In the genomic region with DNA sequence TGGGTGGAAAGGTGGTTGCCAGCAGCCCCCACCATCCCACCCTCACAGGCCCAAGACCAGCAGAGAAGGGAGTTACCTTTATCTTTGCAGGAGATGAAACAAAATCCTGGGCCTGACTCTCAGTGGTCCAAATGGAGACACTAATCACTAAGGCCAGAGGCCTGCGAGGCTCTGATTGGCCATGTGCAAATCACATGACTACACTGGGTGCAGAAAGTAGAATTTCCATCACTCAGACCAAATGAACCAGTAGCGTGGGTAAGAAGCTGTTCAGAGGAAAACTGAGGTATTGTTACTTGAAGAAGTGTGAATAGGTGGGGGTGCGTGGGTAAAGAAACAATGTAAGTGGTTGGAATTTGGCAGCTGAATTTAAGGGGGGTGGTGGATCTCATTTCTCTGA, we compare ENCODE assay signal across 2 cellular contexts.
TF ChIP-seq lines count a peak whose summit lies in the region.

No MANE protein-coding gene starts in this region.

TF ChIP-seq in Ishikawa, 13 proteins besides CTCF, POLR2A, EP300 and RAD21 (continued from another document):
- TF ChIP-seq CEBPB (IDR thresholded peaks at IDR 0.05) (no peak), USF1 (IDR thresholded peaks at IDR 0.05) (peak; percentile 40; the same call in 1 of the 2 replicates), TAF1 (IDR thresholded peaks at IDR 0.05; ENCODE audit: low read depth) (no peak), TCF12 (IDR thresholded peaks at IDR 0.05; ENCODE audit: low read depth) (no peak), CREB1 (IDR thresholded peaks at IDR 0.05; ENCODE audit: low read depth) (no peak)

TF ChIP-seq in K562, 482 proteins besides CTCF, POLR2A, EP300 and RAD21 (continues in another document):
- TF ChIP-seq, protein P1, sequence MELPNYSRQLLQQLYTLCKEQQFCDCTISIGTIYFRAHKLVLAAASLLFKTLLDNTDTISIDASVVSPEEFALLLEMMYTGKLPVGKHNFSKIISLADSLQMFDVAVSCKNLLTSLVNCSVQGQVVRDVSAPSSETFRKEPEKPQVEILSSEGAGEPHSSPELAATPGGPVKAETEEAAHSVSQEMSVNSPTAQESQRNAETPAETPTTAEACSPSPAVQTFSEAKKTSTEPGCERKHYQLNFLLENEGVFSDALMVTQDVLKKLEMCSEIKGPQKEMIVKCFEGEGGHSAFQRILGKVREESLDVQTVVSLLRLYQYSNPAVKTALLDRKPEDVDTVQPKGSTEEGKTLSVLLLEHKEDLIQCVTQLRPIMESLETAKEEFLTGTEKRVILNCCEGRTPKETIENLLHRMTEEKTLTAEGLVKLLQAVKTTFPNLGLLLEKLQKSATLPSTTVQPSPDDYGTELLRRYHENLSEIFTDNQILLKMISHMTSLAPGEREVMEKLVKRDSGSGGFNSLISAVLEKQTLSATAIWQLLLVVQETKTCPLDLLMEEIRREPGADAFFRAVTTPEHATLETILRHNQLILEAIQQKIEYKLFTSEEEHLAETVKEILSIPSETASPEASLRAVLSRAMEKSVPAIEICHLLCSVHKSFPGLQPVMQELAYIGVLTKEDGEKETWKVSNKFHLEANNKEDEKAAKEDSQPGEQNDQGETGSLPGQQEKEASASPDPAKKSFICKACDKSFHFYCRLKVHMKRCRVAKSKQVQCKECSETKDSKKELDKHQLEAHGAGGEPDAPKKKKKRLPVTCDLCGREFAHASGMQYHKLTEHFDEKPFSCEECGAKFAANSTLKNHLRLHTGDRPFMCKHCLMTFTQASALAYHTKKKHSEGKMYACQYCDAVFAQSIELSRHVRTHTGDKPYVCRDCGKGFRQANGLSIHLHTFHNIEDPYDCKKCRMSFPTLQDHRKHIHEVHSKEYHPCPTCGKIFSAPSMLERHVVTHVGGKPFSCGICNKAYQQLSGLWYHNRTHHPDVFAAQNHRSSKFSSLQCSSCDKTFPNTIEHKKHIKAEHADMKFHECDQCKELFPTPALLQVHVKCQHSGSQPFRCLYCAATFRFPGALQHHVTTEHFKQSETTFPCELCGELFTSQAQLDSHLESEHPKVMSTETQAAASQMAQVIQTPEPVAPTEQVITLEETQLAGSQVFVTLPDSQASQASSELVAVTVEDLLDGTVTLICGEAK (IDR thresholded peaks at IDR 0.05), result no peak
- TF ChIP-seq, protein P1 (CRISPR knock-in tag; IDR thresholded peaks at IDR 0.05), result 0 out of 2 replicates have a peak, but pooled peaks have one; percentile 22
- TF ChIP-seq, protein P2, sequence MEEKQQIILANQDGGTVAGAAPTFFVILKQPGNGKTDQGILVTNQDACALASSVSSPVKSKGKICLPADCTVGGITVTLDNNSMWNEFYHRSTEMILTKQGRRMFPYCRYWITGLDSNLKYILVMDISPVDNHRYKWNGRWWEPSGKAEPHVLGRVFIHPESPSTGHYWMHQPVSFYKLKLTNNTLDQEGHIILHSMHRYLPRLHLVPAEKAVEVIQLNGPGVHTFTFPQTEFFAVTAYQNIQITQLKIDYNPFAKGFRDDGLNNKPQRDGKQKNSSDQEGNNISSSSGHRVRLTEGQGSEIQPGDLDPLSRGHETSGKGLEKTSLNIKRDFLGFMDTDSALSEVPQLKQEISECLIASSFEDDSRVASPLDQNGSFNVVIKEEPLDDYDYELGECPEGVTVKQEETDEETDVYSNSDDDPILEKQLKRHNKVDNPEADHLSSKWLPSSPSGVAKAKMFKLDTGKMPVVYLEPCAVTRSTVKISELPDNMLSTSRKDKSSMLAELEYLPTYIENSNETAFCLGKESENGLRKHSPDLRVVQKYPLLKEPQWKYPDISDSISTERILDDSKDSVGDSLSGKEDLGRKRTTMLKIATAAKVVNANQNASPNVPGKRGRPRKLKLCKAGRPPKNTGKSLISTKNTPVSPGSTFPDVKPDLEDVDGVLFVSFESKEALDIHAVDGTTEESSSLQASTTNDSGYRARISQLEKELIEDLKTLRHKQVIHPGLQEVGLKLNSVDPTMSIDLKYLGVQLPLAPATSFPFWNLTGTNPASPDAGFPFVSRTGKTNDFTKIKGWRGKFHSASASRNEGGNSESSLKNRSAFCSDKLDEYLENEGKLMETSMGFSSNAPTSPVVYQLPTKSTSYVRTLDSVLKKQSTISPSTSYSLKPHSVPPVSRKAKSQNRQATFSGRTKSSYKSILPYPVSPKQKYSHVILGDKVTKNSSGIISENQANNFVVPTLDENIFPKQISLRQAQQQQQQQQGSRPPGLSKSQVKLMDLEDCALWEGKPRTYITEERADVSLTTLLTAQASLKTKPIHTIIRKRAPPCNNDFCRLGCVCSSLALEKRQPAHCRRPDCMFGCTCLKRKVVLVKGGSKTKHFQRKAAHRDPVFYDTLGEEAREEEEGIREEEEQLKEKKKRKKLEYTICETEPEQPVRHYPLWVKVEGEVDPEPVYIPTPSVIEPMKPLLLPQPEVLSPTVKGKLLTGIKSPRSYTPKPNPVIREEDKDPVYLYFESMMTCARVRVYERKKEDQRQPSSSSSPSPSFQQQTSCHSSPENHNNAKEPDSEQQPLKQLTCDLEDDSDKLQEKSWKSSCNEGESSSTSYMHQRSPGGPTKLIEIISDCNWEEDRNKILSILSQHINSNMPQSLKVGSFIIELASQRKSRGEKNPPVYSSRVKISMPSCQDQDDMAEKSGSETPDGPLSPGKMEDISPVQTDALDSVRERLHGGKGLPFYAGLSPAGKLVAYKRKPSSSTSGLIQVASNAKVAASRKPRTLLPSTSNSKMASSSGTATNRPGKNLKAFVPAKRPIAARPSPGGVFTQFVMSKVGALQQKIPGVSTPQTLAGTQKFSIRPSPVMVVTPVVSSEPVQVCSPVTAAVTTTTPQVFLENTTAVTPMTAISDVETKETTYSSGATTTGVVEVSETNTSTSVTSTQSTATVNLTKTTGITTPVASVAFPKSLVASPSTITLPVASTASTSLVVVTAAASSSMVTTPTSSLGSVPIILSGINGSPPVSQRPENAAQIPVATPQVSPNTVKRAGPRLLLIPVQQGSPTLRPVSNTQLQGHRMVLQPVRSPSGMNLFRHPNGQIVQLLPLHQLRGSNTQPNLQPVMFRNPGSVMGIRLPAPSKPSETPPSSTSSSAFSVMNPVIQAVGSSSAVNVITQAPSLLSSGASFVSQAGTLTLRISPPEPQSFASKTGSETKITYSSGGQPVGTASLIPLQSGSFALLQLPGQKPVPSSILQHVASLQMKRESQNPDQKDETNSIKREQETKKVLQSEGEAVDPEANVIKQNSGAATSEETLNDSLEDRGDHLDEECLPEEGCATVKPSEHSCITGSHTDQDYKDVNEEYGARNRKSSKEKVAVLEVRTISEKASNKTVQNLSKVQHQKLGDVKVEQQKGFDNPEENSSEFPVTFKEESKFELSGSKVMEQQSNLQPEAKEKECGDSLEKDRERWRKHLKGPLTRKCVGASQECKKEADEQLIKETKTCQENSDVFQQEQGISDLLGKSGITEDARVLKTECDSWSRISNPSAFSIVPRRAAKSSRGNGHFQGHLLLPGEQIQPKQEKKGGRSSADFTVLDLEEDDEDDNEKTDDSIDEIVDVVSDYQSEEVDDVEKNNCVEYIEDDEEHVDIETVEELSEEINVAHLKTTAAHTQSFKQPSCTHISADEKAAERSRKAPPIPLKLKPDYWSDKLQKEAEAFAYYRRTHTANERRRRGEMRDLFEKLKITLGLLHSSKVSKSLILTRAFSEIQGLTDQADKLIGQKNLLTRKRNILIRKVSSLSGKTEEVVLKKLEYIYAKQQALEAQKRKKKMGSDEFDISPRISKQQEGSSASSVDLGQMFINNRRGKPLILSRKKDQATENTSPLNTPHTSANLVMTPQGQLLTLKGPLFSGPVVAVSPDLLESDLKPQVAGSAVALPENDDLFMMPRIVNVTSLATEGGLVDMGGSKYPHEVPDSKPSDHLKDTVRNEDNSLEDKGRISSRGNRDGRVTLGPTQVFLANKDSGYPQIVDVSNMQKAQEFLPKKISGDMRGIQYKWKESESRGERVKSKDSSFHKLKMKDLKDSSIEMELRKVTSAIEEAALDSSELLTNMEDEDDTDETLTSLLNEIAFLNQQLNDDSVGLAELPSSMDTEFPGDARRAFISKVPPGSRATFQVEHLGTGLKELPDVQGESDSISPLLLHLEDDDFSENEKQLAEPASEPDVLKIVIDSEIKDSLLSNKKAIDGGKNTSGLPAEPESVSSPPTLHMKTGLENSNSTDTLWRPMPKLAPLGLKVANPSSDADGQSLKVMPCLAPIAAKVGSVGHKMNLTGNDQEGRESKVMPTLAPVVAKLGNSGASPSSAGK (IDR thresholded peaks at IDR 0.05), result peak; percentile 15; the same call in 1 of the 2 replicates
- TF ChIP-seq RAD51 (IDR thresholded peaks at IDR 0.05; ENCODE audit: borderline replicate concordance, low read depth), result peak; percentile 67; the same call in 1 of the 2 replicates
- TF ChIP-seq, protein P3, sequence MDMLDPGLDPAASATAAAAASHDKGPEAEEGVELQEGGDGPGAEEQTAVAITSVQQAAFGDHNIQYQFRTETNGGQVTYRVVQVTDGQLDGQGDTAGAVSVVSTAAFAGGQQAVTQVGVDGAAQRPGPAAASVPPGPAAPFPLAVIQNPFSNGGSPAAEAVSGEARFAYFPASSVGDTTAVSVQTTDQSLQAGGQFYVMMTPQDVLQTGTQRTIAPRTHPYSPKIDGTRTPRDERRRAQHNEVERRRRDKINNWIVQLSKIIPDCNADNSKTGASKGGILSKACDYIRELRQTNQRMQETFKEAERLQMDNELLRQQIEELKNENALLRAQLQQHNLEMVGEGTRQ (CRISPR knock-in tag; IDR thresholded peaks at IDR 0.05), result peak; percentile 50; the same call in 1 of the 2 replicates
- TF ChIP-seq TOE1 (IDR thresholded peaks at IDR 0.05; ENCODE audit: borderline replicate concordance), result peak; percentile 31; the same call in 1 of the 2 replicates
- TF ChIP-seq TOE1 (CRISPR knock-in tag; IDR thresholded peaks at IDR 0.05; ENCODE audit: borderline replicate concordance, low read depth), result no peak
- no peak for TF ChIP-seq KLF1 (tag; IDR thresholded peaks at IDR 0.05)
- no peak for TF ChIP-seq ZNF589 (CRISPR knock-in tag; IDR thresholded peaks at IDR 0.05; ENCODE audit: low read depth)
- TF ChIP-seq, protein P4, sequence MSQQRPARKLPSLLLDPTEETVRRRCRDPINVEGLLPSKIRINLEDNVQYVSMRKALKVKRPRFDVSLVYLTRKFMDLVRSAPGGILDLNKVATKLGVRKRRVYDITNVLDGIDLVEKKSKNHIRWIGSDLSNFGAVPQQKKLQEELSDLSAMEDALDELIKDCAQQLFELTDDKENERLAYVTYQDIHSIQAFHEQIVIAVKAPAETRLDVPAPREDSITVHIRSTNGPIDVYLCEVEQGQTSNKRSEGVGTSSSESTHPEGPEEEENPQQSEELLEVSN (IDR thresholded peaks at IDR 0.05; ENCODE audit: borderline replicate concordance in 1 of 2, extremely low read depth in 1 of 2, insufficient read depth in 1 of 2, insufficient read length in 1 of 2, low read depth in 1 of 2, low read length in 1 of 2, poor library complexity in 1 of 2, severe bottlenecking in 1 of 2), result no peak
- no peak for TF ChIP-seq SIN3B (IDR thresholded peaks at IDR 0.05; ENCODE audit: low read depth)
- peak; percentile 63 for TF ChIP-seq TFE3 (CRISPR knock-in tag; IDR thresholded peaks at IDR 0.05)
- TF ChIP-seq ZNF174 (CRISPR knock-in tag; IDR thresholded peaks at IDR 0.05), result no peak
- no peak for TF ChIP-seq ZMIZ1 (IDR thresholded peaks at IDR 0.05; ENCODE audit: low read depth in 2 of 2, low read length in 2 of 2)
